In genomic region chr20:57707320-57707719, GRCh38 we compare ENCODE assay signal across 1 cellular context.
TF ChIP-seq lines count a peak whose summit lies in the region.

No MANE protein-coding gene starts in this region.

TF ChIP-seq in WTC11, 78 proteins besides CTCF, POLR2A, EP300 and RAD21 (continued from another document):
- TF ChIP-seq ERG (CRISPR knock-in tag; IDR thresholded peaks at IDR 0.05): no peak
- TF ChIP-seq HMGA2 (CRISPR knock-in tag; IDR thresholded peaks at IDR 0.05): no peak
- TF ChIP-seq JAZF1 (CRISPR knock-in tag; IDR thresholded peaks at IDR 0.05): no peak
- no peak for TF ChIP-seq GTF2I (CRISPR knock-in tag; conservative IDR thresholded peaks at IDR 0.05)
